In the genomic region with DNA sequence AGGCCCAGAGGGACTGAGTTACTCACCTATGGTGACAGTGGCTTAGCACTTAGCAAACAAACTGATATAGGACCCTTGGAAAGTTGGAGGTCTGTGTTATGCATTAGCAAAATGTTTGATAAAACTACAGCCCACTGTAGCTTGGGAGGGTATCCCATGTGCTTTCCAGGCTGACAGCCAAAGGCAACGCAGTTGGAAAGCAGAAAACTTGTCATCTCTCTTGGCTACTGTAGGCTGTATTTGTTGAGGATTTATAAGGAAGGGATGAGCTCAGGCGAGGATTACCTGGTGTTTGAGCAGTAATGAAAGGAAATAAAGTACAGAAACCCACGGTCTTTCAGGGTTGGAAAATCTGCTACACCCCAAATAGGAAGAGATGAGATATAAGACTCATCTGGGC, we compare ENCODE assay signal across 22 cellular contexts. TPM values are rescaled to one million over a fixed set of nuclear protein-coding genes. Genes with fewer than 3 reads are reported as not detected.
"Had no signal": no experiment of that assay in that cellular context is flagged by ENCODE, and none has a peak within 500 bp of the region (broad histone marks: within the 10 kb centered on the region; RNA-seq: fewer than 3 reads in every experiment).

No MANE protein-coding gene starts in this region.

- ATAC-seq: activated CD4-positive, CD25-positive, alpha-beta regulatory T cell treated with anti-CD3 and anti-CD28 coated beads, Interleukin-2, amount 50 U/mL, for 24 hours; body of pancreas; stimulated activated memory B cell treated with anti-CD40 and anti-IgM and Interleukin-4, amounts not matched to agents 10 μg/mL and 1 μg/mL and 100 μg/mL, for 72 hours had no signal

- H3K9me3 Mint-ChIP-seq: activated CD4-positive, alpha-beta T cell treated with anti-CD3 and anti-CD28 coated beads, Interleukin-2, amount 10 ng/mL, durations not matched to agents 7 days and 5 days; activated T-cell treated with anti-CD3 and anti-CD28 coated beads, Interleukin-2, amount 50 U/mL, for 24 hours; activated T-helper 2 cell treated with anti-CD3 and anti-CD28 coated beads, Interferon-gamma antibody, Interleukin-2, Interleukin-4, amounts not matched to agents 10 μg/mL and 5 μg/mL and 100 μg/mL, durations not matched to agents 14 hours and 24 hours and 36 hours; stimulated activated memory B cell treated with anti-CD40 and anti-IgM and Interleukin-4, amounts not matched to agents 10 μg/mL and 1 μg/mL and 100 μg/mL, for 72 hours had no signal

- H3K27me3 ChIP-seq: body of pancreas, stomach, transverse colon had no signal

- H3K9me3 ChIP-seq: body of pancreas, SK-N-SH, stomach, transverse colon had no signal

- DNase-seq: activated CD4-positive, alpha-beta T cell treated with anti-CD3 and anti-CD28 coated beads, Interleukin-2, amount 10 ng/mL, durations not matched to agents 7 days and 5 days; activated CD8-positive, alpha-beta memory T cell treated with anti-CD3 and anti-CD28 coated beads for 24 hours; activated CD8-positive, alpha-beta memory T cell treated with anti-CD3 and anti-CD28 coated beads, Interleukin-2, amount 50 U/mL, for 4 hours; activated naive CD4-positive, alpha-beta T cell treated with Interleukin-2 at 50 U/mL for 16 hours; activated T-cell treated with anti-CD3 and anti-CD28 coated beads, Interleukin-2, amount 50 U/mL, for 24 hours; anterior cingulate cortex; body of pancreas; central memory CD4-positive, alpha-beta T cell; effector memory CD4-positive, alpha-beta T cell; foreskin melanocyte; hippocampal formation; kidney glomerular epithelial cell; nucleus accumbens; retina; SK-N-SH; stimulated activated CD4-positive, alpha-beta T cell treated with anti-CD3 and anti-CD28 coated beads, Interleukin-1b, Interleukin-23, amount 100 ng/mL, for 48 hours; stomach; transverse colon had no signal

- H3K4me1 ChIP-seq: body of pancreas had no signal

- H3K4me3 Mint-ChIP-seq: activated CD4-positive, alpha-beta T cell treated with anti-CD3 and anti-CD28 coated beads, Interleukin-2, amount 10 ng/mL, durations not matched to agents 7 days and 5 days; activated T-cell treated with anti-CD3 and anti-CD28 coated beads, Interleukin-2, amount 50 U/mL, for 24 hours; stimulated activated memory B cell treated with anti-CD40 and anti-IgM and Interleukin-4, amounts not matched to agents 10 μg/mL and 1 μg/mL and 100 μg/mL, for 72 hours had no signal

- H3K36me3 ChIP-seq: transverse colon had no signal

- H3K27ac Mint-ChIP-seq: activated CD4-positive, alpha-beta T cell treated with anti-CD3 and anti-CD28 coated beads, Interleukin-2, amount 10 ng/mL, durations not matched to agents 7 days and 5 days; activated T-cell treated with anti-CD3 and anti-CD28 coated beads, Interleukin-2, amount 50 U/mL, for 24 hours; activated T-helper 2 cell treated with anti-CD3 and anti-CD28 coated beads, Interferon-gamma antibody, Interleukin-2, Interleukin-4, amounts not matched to agents 10 μg/mL and 5 μg/mL and 100 μg/mL, durations not matched to agents 14 hours and 24 hours and 36 hours; stimulated activated memory B cell treated with anti-CD40 and anti-IgM and Interleukin-4, amounts not matched to agents 10 μg/mL and 1 μg/mL and 100 μg/mL, for 72 hours had no signal

- H3K4me1 Mint-ChIP-seq: activated CD4-positive, alpha-beta T cell treated with anti-CD3 and anti-CD28 coated beads, Interleukin-2, amount 10 ng/mL, durations not matched to agents 7 days and 5 days; stimulated activated memory B cell treated with anti-CD40 and anti-IgM and Interleukin-4, amounts not matched to agents 10 μg/mL and 1 μg/mL and 100 μg/mL, for 72 hours had no signal

- H3K4me3 ChIP-seq: body of pancreas, stomach, transverse colon had no signal

- H3K27me3 Mint-ChIP-seq: activated CD4-positive, alpha-beta T cell treated with anti-CD3 and anti-CD28 coated beads, Interleukin-2, amount 10 ng/mL, durations not matched to agents 7 days and 5 days; activated T-cell treated with anti-CD3 and anti-CD28 coated beads, Interleukin-2, amount 50 U/mL, for 24 hours; stimulated activated memory B cell treated with anti-CD40 and anti-IgM and Interleukin-4, amounts not matched to agents 10 μg/mL and 1 μg/mL and 100 μg/mL, for 72 hours had no signal

- H3K27ac ChIP-seq: body of pancreas, VCaP had no signal

RNA-seq across cellular contexts. Expression of a gene that starts 54.8 kb away (rescaled TPM):
- total RNA-seq: activated CD4-positive, alpha-beta T cell treated with anti-CD3 and anti-CD28 coated beads, Interleukin-2, amount 10 ng/mL, durations not matched to agents 7 days and 5 days had no signal
- polyA plus RNA-seq: SK-N-SH had no signal
